1 cellular context compared by ENCODE assay signal in genomic region chr1:160522622-160523345, GRCh38.
A peak's percentile ranks its signal among the peaks of the same experiment; 100 is the strongest.
TF ChIP-seq lines count a peak whose summit lies in the region.

Gene SLAMF6, minus strand, starts transcription at chr1:160523255. Its CDS starts 63 bp downstream, at chr1:160523192.

TF ChIP-seq in GM12878, 131 proteins besides CTCF, POLR2A, EP300 and RAD21 (continued from another document and continues in another):
- TF ChIP-seq, protein P1, sequence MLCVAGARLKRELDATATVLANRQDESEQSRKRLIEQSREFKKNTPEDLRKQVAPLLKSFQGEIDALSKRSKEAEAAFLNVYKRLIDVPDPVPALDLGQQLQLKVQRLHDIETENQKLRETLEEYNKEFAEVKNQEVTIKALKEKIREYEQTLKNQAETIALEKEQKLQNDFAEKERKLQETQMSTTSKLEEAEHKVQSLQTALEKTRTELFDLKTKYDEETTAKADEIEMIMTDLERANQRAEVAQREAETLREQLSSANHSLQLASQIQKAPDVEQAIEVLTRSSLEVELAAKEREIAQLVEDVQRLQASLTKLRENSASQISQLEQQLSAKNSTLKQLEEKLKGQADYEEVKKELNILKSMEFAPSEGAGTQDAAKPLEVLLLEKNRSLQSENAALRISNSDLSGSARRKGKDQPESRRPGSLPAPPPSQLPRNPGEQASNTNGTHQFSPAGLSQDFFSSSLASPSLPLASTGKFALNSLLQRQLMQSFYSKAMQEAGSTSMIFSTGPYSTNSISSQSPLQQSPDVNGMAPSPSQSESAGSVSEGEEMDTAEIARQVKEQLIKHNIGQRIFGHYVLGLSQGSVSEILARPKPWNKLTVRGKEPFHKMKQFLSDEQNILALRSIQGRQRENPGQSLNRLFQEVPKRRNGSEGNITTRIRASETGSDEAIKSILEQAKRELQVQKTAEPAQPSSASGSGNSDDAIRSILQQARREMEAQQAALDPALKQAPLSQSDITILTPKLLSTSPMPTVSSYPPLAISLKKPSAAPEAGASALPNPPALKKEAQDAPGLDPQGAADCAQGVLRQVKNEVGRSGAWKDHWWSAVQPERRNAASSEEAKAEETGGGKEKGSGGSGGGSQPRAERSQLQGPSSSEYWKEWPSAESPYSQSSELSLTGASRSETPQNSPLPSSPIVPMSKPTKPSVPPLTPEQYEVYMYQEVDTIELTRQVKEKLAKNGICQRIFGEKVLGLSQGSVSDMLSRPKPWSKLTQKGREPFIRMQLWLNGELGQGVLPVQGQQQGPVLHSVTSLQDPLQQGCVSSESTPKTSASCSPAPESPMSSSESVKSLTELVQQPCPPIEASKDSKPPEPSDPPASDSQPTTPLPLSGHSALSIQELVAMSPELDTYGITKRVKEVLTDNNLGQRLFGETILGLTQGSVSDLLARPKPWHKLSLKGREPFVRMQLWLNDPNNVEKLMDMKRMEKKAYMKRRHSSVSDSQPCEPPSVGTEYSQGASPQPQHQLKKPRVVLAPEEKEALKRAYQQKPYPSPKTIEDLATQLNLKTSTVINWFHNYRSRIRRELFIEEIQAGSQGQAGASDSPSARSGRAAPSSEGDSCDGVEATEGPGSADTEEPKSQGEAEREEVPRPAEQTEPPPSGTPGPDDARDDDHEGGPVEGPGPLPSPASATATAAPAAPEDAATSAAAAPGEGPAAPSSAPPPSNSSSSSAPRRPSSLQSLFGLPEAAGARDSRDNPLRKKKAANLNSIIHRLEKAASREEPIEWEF (IDR thresholded peaks at IDR 0.05; ENCODE audit: insufficient replicate concordance, low read depth, low read length) = no peak
- TF ChIP-seq HDAC2 (IDR thresholded peaks at IDR 0.05) (no peak), YY1 (IDR thresholded peaks at IDR 0.05; ENCODE audit: low read depth, low read length) (no peak; the same call in 1 of the 2 replicates), EGR1 (IDR thresholded peaks at IDR 0.05; ENCODE audit: borderline replicate concordance in 1 of 2, low read depth in 2 of 2, low read length in 2 of 2) (no peak), MTA2 (IDR thresholded peaks at IDR 0.05; ENCODE audit: low read depth) (0 out of 2 replicates have a peak, but pooled peaks have one; percentile 33), SMARCA5 (IDR thresholded peaks at IDR 0.05) (peak; percentile 91), CHD2 (IDR thresholded peaks at IDR 0.05; ENCODE audit: borderline replicate concordance, low read depth, low read length) (no peak), NR2C1 (IDR thresholded peaks at IDR 0.05) (no peak), ZNF24 (IDR thresholded peaks at IDR 0.05) (no peak), HDAC6 (IDR thresholded peaks at IDR 0.05; ENCODE audit: unreplicated experiment) (peak; percentile 34), LARP7 (IDR thresholded peaks at IDR 0.05) (no peak), SMAD5 (IDR thresholded peaks at IDR 0.05; ENCODE audit: low read depth) (peak; percentile 78; the same call in 1 of the 2 replicates), SIN3A (IDR thresholded peaks at IDR 0.05; ENCODE audit: low read depth, low read length) (0 out of 2 replicates have a peak, but pooled peaks have one; percentile 41), ZSCAN29 (IDR thresholded peaks at IDR 0.05) (no peak), MYB (IDR thresholded peaks at IDR 0.05; ENCODE audit: borderline replicate concordance, low read depth, low read length) (no peak), CBX3 (IDR thresholded peaks at IDR 0.05; ENCODE audit: borderline replicate concordance, low read depth) (no peak), POU2F2 (IDR thresholded peaks at IDR 0.05; ENCODE audit: borderline replicate concordance, low read depth, low read length) (no peak), ATF7 (IDR thresholded peaks at IDR 0.05; ENCODE audit: low read depth) (peak; percentile 34; the same call in 1 of the 2 replicates), CHD4 (IDR thresholded peaks at IDR 0.05) (no peak), SRF (IDR thresholded peaks at IDR 0.05; ENCODE audit: low read depth in 2 of 2, low read length in 2 of 2) (no peak), CBFB (IDR thresholded peaks at IDR 0.05; ENCODE audit: low read depth) (0 out of 2 replicates have a peak, but pooled peaks have one; percentile 65), SKIL (IDR thresholded peaks at IDR 0.05; ENCODE audit: low read depth, poor library complexity, severe bottlenecking) (peak; percentile 74), JUNB (IDR thresholded peaks at IDR 0.05) (no peak), MEF2B (IDR thresholded peaks at IDR 0.05; ENCODE audit: partially characterized antibody, poor library complexity, severe bottlenecking) (no peak), RELA (IDR thresholded peaks at IDR 0.05; ENCODE audit: borderline replicate concordance, partially characterized antibody) (no peak), GATAD2B (conservative IDR thresholded peaks at IDR 0.05; ENCODE audit: low read depth) (no peak), RB1 (IDR thresholded peaks at IDR 0.05; ENCODE audit: borderline replicate concordance) (peak; percentile 81; the same call in 1 of the 2 replicates), NR2F1 (conservative IDR thresholded peaks at IDR 0.05) (no peak), HDGF (IDR thresholded peaks at IDR 0.05) (peak; percentile 38; the same call in 1 of the 2 replicates), BCL11A (IDR thresholded peaks at IDR 0.05; ENCODE audit: low read depth, low read length) (no peak), ZNF384 (IDR thresholded peaks at IDR 0.05; ENCODE audit: borderline replicate concordance, low read depth, low read length) (no peak), SPI1 (IDR thresholded peaks at IDR 0.05; ENCODE audit: borderline replicate concordance, insufficient read depth, low read depth, low read length) (peak; percentile 67; the same call in 1 of the 2 replicates), BMI1 (IDR thresholded peaks at IDR 0.05; ENCODE audit: borderline replicate concordance) (no peak), RAD51 (IDR thresholded peaks at IDR 0.05) (peak; percentile 9; the same call in 1 of the 2 replicates), MXI1 (IDR thresholded peaks at IDR 0.05; ENCODE audit: low read depth, low read length) (peak; percentile 82), SREBF1 (IDR thresholded peaks at IDR 0.05; ENCODE audit: low read length) (no peak), TCF3 (IDR thresholded peaks at IDR 0.05; ENCODE audit: borderline replicate concordance, insufficient read depth, low read depth, low read length) (no peak)
- TF ChIP-seq, protein P2, sequence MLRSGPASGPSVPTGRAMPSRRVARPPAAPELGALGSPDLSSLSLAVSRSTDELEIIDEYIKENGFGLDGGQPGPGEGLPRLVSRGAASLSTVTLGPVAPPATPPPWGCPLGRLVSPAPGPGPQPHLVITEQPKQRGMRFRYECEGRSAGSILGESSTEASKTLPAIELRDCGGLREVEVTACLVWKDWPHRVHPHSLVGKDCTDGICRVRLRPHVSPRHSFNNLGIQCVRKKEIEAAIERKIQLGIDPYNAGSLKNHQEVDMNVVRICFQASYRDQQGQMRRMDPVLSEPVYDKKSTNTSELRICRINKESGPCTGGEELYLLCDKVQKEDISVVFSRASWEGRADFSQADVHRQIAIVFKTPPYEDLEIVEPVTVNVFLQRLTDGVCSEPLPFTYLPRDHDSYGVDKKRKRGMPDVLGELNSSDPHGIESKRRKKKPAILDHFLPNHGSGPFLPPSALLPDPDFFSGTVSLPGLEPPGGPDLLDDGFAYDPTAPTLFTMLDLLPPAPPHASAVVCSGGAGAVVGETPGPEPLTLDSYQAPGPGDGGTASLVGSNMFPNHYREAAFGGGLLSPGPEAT (IDR thresholded peaks at IDR 0.05; ENCODE audit: low read depth) = peak; percentile 18; the same call in 1 of the 2 replicates
- TF ChIP-seq, protein P3, sequence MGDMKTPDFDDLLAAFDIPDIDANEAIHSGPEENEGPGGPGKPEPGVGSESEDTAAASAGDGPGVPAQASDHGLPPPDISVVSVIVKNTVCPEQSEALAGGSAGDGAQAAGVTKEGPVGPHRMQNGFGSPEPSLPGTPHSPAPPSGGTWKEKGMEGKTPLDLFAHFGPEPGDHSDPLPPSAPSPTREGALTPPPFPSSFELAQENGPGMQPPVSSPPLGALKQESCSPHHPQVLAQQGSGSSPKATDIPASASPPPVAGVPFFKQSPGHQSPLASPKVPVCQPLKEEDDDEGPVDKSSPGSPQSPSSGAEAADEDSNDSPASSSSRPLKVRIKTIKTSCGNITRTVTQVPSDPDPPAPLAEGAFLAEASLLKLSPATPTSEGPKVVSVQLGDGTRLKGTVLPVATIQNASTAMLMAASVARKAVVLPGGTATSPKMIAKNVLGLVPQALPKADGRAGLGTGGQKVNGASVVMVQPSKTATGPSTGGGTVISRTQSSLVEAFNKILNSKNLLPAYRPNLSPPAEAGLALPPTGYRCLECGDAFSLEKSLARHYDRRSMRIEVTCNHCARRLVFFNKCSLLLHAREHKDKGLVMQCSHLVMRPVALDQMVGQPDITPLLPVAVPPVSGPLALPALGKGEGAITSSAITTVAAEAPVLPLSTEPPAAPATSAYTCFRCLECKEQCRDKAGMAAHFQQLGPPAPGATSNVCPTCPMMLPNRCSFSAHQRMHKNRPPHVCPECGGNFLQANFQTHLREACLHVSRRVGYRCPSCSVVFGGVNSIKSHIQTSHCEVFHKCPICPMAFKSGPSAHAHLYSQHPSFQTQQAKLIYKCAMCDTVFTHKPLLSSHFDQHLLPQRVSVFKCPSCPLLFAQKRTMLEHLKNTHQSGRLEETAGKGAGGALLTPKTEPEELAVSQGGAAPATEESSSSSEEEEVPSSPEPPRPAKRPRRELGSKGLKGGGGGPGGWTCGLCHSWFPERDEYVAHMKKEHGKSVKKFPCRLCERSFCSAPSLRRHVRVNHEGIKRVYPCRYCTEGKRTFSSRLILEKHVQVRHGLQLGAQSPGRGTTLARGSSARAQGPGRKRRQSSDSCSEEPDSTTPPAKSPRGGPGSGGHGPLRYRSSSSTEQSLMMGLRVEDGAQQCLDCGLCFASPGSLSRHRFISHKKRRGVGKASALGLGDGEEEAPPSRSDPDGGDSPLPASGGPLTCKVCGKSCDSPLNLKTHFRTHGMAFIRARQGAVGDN (IDR thresholded peaks at IDR 0.05) = peak; percentile 66; the same call in 1 of the 2 replicates
- TF ChIP-seq, protein P4, sequence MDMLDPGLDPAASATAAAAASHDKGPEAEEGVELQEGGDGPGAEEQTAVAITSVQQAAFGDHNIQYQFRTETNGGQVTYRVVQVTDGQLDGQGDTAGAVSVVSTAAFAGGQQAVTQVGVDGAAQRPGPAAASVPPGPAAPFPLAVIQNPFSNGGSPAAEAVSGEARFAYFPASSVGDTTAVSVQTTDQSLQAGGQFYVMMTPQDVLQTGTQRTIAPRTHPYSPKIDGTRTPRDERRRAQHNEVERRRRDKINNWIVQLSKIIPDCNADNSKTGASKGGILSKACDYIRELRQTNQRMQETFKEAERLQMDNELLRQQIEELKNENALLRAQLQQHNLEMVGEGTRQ (IDR thresholded peaks at IDR 0.05; ENCODE audit: borderline replicate concordance, low read depth, low read length) = no peak
- TF ChIP-seq, protein P5, sequence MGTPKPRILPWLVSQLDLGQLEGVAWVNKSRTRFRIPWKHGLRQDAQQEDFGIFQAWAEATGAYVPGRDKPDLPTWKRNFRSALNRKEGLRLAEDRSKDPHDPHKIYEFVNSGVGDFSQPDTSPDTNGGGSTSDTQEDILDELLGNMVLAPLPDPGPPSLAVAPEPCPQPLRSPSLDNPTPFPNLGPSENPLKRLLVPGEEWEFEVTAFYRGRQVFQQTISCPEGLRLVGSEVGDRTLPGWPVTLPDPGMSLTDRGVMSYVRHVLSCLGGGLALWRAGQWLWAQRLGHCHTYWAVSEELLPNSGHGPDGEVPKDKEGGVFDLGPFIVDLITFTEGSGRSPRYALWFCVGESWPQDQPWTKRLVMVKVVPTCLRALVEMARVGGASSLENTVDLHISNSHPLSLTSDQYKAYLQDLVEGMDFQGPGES (IDR thresholded peaks at IDR 0.05) = no peak
- TF ChIP-seq, protein P6, sequence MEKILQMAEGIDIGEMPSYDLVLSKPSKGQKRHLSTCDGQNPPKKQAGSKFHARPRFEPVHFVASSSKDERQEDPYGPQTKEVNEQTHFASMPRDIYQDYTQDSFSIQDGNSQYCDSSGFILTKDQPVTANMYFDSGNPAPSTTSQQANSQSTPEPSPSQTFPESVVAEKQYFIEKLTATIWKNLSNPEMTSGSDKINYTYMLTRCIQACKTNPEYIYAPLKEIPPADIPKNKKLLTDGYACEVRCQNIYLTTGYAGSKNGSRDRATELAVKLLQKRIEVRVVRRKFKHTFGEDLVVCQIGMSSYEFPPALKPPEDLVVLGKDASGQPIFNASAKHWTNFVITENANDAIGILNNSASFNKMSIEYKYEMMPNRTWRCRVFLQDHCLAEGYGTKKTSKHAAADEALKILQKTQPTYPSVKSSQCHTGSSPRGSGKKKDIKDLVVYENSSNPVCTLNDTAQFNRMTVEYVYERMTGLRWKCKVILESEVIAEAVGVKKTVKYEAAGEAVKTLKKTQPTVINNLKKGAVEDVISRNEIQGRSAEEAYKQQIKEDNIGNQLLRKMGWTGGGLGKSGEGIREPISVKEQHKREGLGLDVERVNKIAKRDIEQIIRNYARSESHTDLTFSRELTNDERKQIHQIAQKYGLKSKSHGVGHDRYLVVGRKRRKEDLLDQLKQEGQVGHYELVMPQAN (conservative IDR thresholded peaks at IDR 0.05) = peak; percentile 71; the same call in 1 of the 2 replicates
- TF ChIP-seq, protein P7, sequence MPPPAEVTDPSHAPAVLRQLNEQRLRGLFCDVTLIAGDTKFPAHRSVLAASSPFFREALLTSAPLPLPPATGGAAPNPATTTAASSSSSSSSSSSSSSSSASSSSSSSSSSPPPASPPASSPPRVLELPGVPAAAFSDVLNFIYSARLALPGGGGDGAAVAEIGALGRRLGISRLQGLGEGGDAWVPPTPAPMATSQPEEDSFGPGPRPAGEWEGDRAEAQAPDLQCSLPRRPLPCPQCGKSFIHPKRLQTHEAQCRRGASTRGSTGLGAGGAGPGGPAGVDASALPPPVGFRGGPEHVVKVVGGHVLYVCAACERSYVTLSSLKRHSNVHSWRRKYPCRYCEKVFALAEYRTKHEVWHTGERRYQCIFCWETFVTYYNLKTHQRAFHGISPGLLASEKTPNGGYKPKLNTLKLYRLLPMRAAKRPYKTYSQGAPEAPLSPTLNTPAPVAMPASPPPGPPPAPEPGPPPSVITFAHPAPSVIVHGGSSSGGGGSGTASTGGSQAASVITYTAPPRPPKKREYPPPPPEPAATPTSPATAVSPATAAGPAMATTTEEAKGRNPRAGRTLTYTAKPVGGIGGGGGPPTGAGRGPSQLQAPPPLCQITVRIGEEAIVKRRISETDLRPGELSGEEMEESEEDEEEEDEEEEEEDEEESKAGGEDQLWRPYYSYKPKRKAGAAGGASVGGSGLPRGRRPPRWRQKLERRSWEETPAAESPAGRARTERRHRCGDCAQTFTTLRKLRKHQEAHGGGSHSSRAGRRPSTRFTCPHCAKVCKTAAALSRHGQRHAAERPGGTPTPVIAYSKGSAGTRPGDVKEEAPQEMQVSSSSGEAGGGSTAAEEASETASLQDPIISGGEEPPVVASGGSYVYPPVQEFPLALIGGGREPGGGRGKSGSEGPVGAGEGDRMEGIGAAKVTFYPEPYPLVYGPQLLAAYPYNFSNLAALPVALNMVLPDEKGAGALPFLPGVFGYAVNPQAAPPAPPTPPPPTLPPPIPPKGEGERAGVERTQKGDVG (CRISPR knock-in tag; IDR thresholded peaks at IDR 0.05) = no peak
